10 cellular contexts compared by ENCODE assay signal in the genomic region with DNA sequence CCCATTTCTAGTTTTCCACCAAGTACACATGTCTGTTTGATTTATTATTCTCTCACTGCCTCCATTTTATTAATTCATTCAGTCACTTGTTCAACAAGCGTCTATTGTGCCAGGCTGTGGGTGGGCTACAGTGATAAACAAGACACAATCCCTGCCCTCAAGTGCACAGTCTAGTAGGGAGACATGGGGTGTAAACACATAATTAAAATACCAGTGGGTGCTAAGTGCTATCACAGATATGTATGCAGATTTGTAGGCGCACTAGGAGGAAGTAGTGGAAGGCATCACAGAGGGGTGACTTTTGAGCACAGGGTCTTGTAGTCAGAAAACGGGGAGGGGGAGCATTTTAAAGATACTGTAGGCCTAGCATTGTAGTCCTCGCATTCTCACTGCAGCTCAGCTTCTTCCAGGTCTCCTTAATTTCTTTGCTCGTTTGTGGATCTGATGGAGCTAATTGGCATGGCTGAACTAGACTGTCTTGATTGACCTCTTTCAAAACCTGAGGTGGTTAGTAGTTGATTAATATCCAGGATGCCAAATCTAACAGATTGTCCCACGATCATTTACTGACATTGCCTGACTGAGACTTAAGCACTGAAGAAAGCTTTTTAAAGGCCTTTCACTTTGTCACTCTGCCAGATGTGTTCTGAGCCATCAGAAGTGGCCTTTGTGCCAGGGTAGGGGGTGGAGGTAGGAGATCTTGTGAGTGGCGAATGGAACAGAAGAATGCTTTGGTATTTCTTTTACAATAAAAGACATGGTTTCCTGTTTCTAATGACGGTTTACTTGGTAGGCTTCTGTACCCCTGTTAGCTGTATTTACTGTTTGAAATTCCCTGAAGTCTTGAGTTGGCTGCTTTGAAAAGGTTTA.
DNase-seq lines count a peak whose midpoint lies in the region; ATAC-seq and TF ChIP-seq lines count a peak whose summit lies in the region.
"Had no signal": no experiment of that assay in that cellular context is flagged by ENCODE, and none has a peak within 500 bp of the region (broad histone marks: within the 10 kb centered on the region; RNA-seq: fewer than 3 reads in every experiment).

No MANE protein-coding gene starts in this region.

- H3K9ac ChIP-seq in BLaER1: no peak overlapping the region; the same call in 1 of the 2 replicates

- H3K9me3 ChIP-seq in BLaER1: no peaks in the 10 kb centered on the region
- H3K9me3 ChIP-seq in body of pancreas: no peaks in the 10 kb centered on the region

- H3K27me3 ChIP-seq in BLaER1: no peaks in the 10 kb centered on the region
- H3K27me3 ChIP-seq in body of pancreas: no peaks in the 10 kb centered on the region

- WGBS in body of pancreas, 2 donors: 49 to 51% methylated on average over 8 of the region's 8 CpGs

- TF ChIP-seq CTCF in body of pancreas (IDR thresholded peaks at IDR 0.05): no peak

- H3K4me2 ChIP-seq in BLaER1: peak overlapping the region; percentile 57

- peaks cover 57% of the 10 kb centered on the region for H4K20me1 ChIP-seq in BLaER1

- H3K36me3 ChIP-seq in BLaER1: no peaks in the 10 kb centered on the region
- H3K36me3 ChIP-seq in body of pancreas (replicated peaks in 1 of 2; ENCODE audit: insufficient read depth in 1 of 2, low read depth in 2 of 2): no peaks in the 10 kb centered on the region

- H3K27ac ChIP-seq in BLaER1 (peak overlapping the region; percentile 31), body of pancreas (peak overlapping the region in 3 of 4 donors; percentile 10 to 33 (median 13))

- H3K4me3 ChIP-seq in BLaER1 (no peak overlapping the region), body of pancreas (no peak overlapping the region)
- H3K4me3 ChIP-seq in Jurkat, Clone E6-1 (ENCODE audit: low read length): peak overlapping the region; percentile 13

- intact Hi-C loops in body of pancreas (cut with DNase I): loop anchor here (10.0 kb wide), 1 partner anchor 57 kb away; no protein-coding TSS in a partner anchor

- ATAC-seq in body of pancreas: no peak
- no peak for ATAC-seq in GM21367 (IDR thresholded peaks at IDR 0.05; ENCODE audit: unreplicated experiment)
- ATAC-seq in GM18870 (IDR thresholded peaks at IDR 0.05; ENCODE audit: unreplicated experiment): no peak

- peak; percentile 71 for DNase-seq in Jurkat, Clone E6-1 (ENCODE audit: low read depth, low spot score)
- peak in 3 of 4 donors; percentile 25 to 43 (median 43) for DNase-seq in body of pancreas
- peak; percentile 60 for DNase-seq in midbrain (lab: John Stamatoyannopoulos, UW)
- no peak for DNase-seq in mesenteric fat pad (ENCODE audit: low spot score)
- DNase-seq in NCI-H2107 treated with DMSO at 0.1 percent for 48 hours (lab: John Stamatoyannopoulos, UW; ENCODE audit: unreplicated experiment): no peak
- DNase-seq: COR-L47, foreskin melanocyte had no signal

- no peak for TF ChIP-seq POLR2A in body of pancreas (IDR thresholded peaks at IDR 0.05)

- peaks cover 64% of the 10 kb centered on the region for H3K4me1 ChIP-seq in BLaER1
- H3K4me1 ChIP-seq in body of pancreas: peaks cover 32% of the 10 kb centered on the region

Comparison
In these comparisons a context has a peak if more than half of its experiments do, and no peak if none do; other contexts are left out.
1. DNase-seq: peak in Jurkat, Clone E6-1 (single experiment), body of pancreas (3 of 4) and midbrain (single experiment); none in mesenteric fat pad (single experiment) and NCI-H2107 treated with DMSO at 0.1 percent for 48 hours (single experiment).